2 cellular contexts compared by ENCODE assay signal in the genomic region with DNA sequence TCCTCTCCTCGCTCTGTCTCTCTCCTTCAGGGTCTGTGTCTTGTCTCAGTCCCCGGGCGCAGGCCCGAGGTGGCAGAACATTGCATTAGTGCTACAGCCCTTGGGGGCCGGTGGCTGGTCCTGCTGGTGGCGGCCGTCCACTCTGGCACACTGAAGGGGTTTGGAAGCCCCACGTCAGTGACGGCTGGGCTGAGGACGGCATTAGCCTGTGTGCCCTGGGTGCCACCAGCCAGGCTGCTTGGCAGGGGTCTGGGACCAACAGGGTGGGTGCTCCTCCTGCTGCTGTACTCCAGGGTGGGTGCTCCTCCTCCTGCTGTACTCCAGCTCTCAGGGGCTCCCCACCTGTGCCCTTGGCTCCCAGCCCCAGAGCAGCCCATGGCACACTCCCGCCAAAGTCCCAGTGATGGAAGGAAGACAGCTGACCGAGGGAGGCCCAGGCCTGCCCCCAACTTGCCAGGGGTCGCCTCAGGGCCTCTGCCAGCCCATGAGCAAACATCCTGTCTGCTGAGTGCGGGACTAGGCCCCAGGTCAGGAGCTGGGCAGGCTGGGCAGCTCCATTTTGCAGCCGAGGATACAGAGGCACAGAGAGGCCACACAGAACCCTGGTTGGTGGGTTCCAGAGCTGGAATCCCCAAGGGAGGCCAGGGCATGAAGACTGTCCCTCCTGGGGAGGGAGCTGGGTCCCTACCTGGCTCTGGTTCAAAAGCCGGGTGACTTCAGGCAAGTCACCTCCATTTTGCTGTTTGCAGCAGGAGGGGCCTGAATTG.
TF ChIP-seq lines count a peak whose summit lies in the region.

No MANE protein-coding gene starts in this region.

TF ChIP-seq in IMR-90, 13 proteins besides CTCF, POLR2A, EP300 and RAD21:
- TF ChIP-seq, protein P1, sequence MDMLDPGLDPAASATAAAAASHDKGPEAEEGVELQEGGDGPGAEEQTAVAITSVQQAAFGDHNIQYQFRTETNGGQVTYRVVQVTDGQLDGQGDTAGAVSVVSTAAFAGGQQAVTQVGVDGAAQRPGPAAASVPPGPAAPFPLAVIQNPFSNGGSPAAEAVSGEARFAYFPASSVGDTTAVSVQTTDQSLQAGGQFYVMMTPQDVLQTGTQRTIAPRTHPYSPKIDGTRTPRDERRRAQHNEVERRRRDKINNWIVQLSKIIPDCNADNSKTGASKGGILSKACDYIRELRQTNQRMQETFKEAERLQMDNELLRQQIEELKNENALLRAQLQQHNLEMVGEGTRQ (IDR thresholded peaks at IDR 0.05; ENCODE audit: low read depth, low read length) = no peak

TF ChIP-seq in endothelial cell of umbilical vein, 7 proteins besides CTCF, POLR2A, EP300 and RAD21:
- no peak for TF ChIP-seq MYC (IDR thresholded peaks at IDR 0.05; ENCODE audit: low read depth, low read length)
- TF ChIP-seq POLR2AphosphoS5 (IDR thresholded peaks at IDR 0.05; ENCODE audit: insufficient read depth, low read depth, low read length) = no peak
- TF ChIP-seq JUN (IDR thresholded peaks at IDR 0.05; ENCODE audit: borderline replicate concordance, insufficient read depth, insufficient read length, low read depth) = no peak
- TF ChIP-seq FOS (IDR thresholded peaks at IDR 0.05; ENCODE audit: borderline replicate concordance, insufficient read depth, low read length) = no peak
- TF ChIP-seq, protein P2, sequence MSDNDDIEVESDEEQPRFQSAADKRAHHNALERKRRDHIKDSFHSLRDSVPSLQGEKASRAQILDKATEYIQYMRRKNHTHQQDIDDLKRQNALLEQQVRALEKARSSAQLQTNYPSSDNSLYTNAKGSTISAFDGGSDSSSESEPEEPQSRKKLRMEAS (IDR thresholded peaks at IDR 0.05; ENCODE audit: insufficient read depth, insufficient read length) = no peak
- TF ChIP-seq EZH2 (IDR thresholded peaks at IDR 0.05; ENCODE audit: borderline replicate concordance, low read depth, low read length, severe bottlenecking) = no peak
- no peak for TF ChIP-seq GATA2 (IDR thresholded peaks at IDR 0.05; ENCODE audit: insufficient read depth, insufficient read length, low read depth, low read length)
